8 cellular contexts compared by ENCODE assay signal in genomic region chrX:34638116-34638515, GRCh38. TPM values are rescaled to one million over a fixed set of nuclear protein-coding genes. Genes with fewer than 3 reads are reported as not detected.
DNase-seq lines count a peak whose midpoint lies in the region; ATAC-seq and TF ChIP-seq lines count a peak whose summit lies in the region.

No MANE protein-coding gene starts in this region.

- 42% methylated on average over 1 of the region's 1 CpG for WGBS in mammary epithelial cell (ENCODE audit: low coverage, missing lambda C conversion rate)

- no peaks in the 10 kb centered on the region for H3K9me3 Mint-ChIP-seq in nephron

- ATAC-seq in GM21447 (IDR thresholded peaks at IDR 0.05; ENCODE audit: unreplicated experiment): no peak
- ATAC-seq in GM19328 (IDR thresholded peaks at IDR 0.05; ENCODE audit: unreplicated experiment): no peak

- H3K4me3 ChIP-seq in mammary epithelial cell (replicated peaks in 1 of 3; ENCODE audit: insufficient read depth in 1 of 3, low read depth in 2 of 3, low read length in 3 of 3): no peak overlapping the region

- in situ Hi-C loops in mammary epithelial cell (cut with MboI; ENCODE audit: low sequenced_read_pairs in 2 of 2): no loop called here

- H3K4me1 Mint-ChIP-seq in nephron: peaks cover 48% of the 10 kb centered on the region

- H3K36me3 Mint-ChIP-seq in nephron (ENCODE audit: low read depth): no peaks in the 10 kb centered on the region

- CTCF ChIA-PET in mammary epithelial cell (lab: Charles Lee; ENCODE audit: low non-redundant PET): interaction anchor here (0.5 to 0.7 kb wide), 4 partner anchors 11 to 987 kb away, joined by 3 to 7 read pairs (median 4); no protein-coding TSS in a partner anchor

- no peak overlapping the region for H3K27ac ChIP-seq in mammary epithelial cell (ENCODE audit: insufficient read depth, low read depth, low read length)

- H3K4me3 Mint-ChIP-seq in nephron: no peak overlapping the region

- no peaks in the 10 kb centered on the region for H4K20me1 ChIP-seq in mammary epithelial cell (ENCODE audit: insufficient read depth, low read length)

- H3K9me3 ChIP-seq in mammary epithelial cell (replicated peaks; ENCODE audit: insufficient read depth, low read length): no peaks in the 10 kb centered on the region

- no peaks in the 10 kb centered on the region for H3K4me1 ChIP-seq in mammary epithelial cell (ENCODE audit: insufficient read depth, low read length)

- H3K27ac Mint-ChIP-seq in nephron: peak overlapping the region in 2 of 3 experiments; percentile 15 to 65

- TF ChIP-seq CTCF in mammary epithelial cell (conservative IDR thresholded peaks at IDR 0.05 in 1 of 2, IDR thresholded peaks at IDR 0.05 in 1 of 2; ENCODE audit: extremely low read depth in 1 of 2, insufficient read depth in 1 of 2, low read depth in 1 of 2, low read length in 2 of 2) (peak; percentile 40 to 59), nephron (IDR thresholded peaks at IDR 0.05; ENCODE audit: unreplicated experiment in 3 of 3) (peak; percentile 46 to 68 (median 56))

- dilution Hi-C loops in mammary epithelial cell (cut with HindIII; ENCODE audit: low sequenced_read_pairs): no loop called here

- no peaks in the 10 kb centered on the region for H3K79me2 ChIP-seq in mammary epithelial cell (ENCODE audit: insufficient read depth, low read length)

- no peak overlapping the region for H3K4me2 ChIP-seq in mammary epithelial cell (ENCODE audit: insufficient read depth, low read depth, low read length)

- intact Hi-C loops in mammary epithelial cell (cut with micrococcal nuclease): loop anchor here (1.0 to 10.0 kb wide), 3 partner anchors 460 to 1089 kb away; no protein-coding TSS in a partner anchor

- no peaks in the 10 kb centered on the region for H3K36me3 ChIP-seq in mammary epithelial cell (ENCODE audit: insufficient read depth, low read length)

- no peaks in the 10 kb centered on the region for H3K27me3 Mint-ChIP-seq in nephron (ENCODE audit: low read depth)

- peaks cover 1% of the 10 kb centered on the region for H3K27me3 ChIP-seq in mammary epithelial cell (ENCODE audit: insufficient read depth, low read length)

- DNase-seq in DMS53 (lab: John Stamatoyannopoulos, UW) (peak; percentile 66), LoVo (ENCODE audit: low spot score) (peak; percentile 24), mammary epithelial cell (no peak), cortex of kidney (lab: John Stamatoyannopoulos, UW) (no peak), GDM1 (lab: John Stamatoyannopoulos, UW) (no peak)

- no TSS peak for BruUV-seq in mammary epithelial cell (replicated peaks; lab: Mats Ljungman, UMichigan)

- H2AFZ ChIP-seq in mammary epithelial cell (ENCODE audit: low read depth, low read length): no peak overlapping the region

- no peak overlapping the region for H3K9ac ChIP-seq in mammary epithelial cell (ENCODE audit: insufficient read depth, low read length)

RNA-seq across cellular contexts. Expression of gene TMEM47, which starts 19.0 kb away (rescaled TPM):
- total RNA-seq in mammary epithelial cell: 10 to 100 TPM; 11.9 to 28.0 TPM
- polyA plus RNA-seq in mammary epithelial cell: 7.9 TPM
- 7.5 TPM for polyA minus RNA-seq in mammary epithelial cell

Comparison
In these comparisons a context has a peak if more than half of its experiments do, and no peak if none do; other contexts are left out.
1. DNase-seq: peak in DMS53 (single experiment) and LoVo (single experiment); none in mammary epithelial cell (single experiment), cortex of kidney (single experiment) and GDM1 (single experiment).